8 cellular contexts compared by ENCODE assay signal in genomic region chr5:111550282-111551020, GRCh38. TPM values are rescaled to one million over a fixed set of nuclear protein-coding genes. Genes with fewer than 3 reads are reported as not detected.
DNase-seq lines count a peak whose midpoint lies in the region; ATAC-seq, FAIRE-seq and TF ChIP-seq lines count a peak whose summit lies in the region.

No MANE protein-coding gene starts in this region.

- no peaks in the 10 kb centered on the region for H3K36me3 Mint-ChIP-seq in natural killer cell
- no peaks in the 10 kb centered on the region for H3K36me3 Mint-ChIP-seq in stimulated activated naive B cell treated with anti-CD40 and anti-IgM and Interleukin-4, amounts not matched to agents 10 μg/mL and 1 μg/mL and 100 μg/mL, for 72 hours

- intact Hi-C loops in esophagus squamous epithelium (cut with DNase I): no loop called here
- intact Hi-C loops in natural killer cell (cut with micrococcal nuclease): loop anchor here (1.0 to 5.0 kb wide), 2 partner anchors 393 to 597 kb away; no protein-coding TSS in a partner anchor

- H3K9ac ChIP-seq in OCI-LY1 (ENCODE audit: low read length): no peak overlapping the region

- TF ChIP-seq CTCF in D721Med (IDR thresholded peaks at IDR 0.05; ENCODE audit: insufficient read depth, missing control alignments): peak; percentile 82
- TF ChIP-seq CTCF in OCI-LY1 (IDR thresholded peaks at IDR 0.05; ENCODE audit: low read length): peak; percentile 77
- peak; percentile 53 to 78 (median 69) for TF ChIP-seq CTCF in esophagus squamous epithelium (IDR thresholded peaks at IDR 0.05)
- peak; percentile 74 for TF ChIP-seq CTCF in natural killer cell (IDR thresholded peaks at IDR 0.05)

- peaks cover 21 to 24% of the 10 kb centered on the region in 2 donors for H3K4me1 Mint-ChIP-seq in natural killer cell
- H3K4me1 Mint-ChIP-seq in stimulated activated naive B cell treated with anti-CD40 and anti-IgM and Interleukin-4, amounts not matched to agents 10 μg/mL and 1 μg/mL and 100 μg/mL, for 72 hours: peaks cover 0 to 8% of the 10 kb centered on the region in 2 donors

- FAIRE-seq in D721Med (lab: Jason Lieb, UNC): peak; percentile 32

- H3K27ac ChIP-seq in OCI-LY1 (ENCODE audit: low read depth, low read length, poor library complexity, severe bottlenecking): no peak overlapping the region
- H3K27ac ChIP-seq in esophagus squamous epithelium: peak overlapping the region in 2 of 4 donors; percentile 35

- H3K4me3 ChIP-seq in OCI-LY1 (ENCODE audit: low read depth, low read length, poor library complexity, severe bottlenecking): no peak overlapping the region
- H3K4me3 ChIP-seq in esophagus squamous epithelium: no peak overlapping the region

- no peaks in the 10 kb centered on the region for H3K9me3 Mint-ChIP-seq in natural killer cell
- H3K9me3 Mint-ChIP-seq in stimulated activated naive B cell treated with anti-CD40 and anti-IgM and Interleukin-4, amounts not matched to agents 10 μg/mL and 1 μg/mL and 100 μg/mL, for 72 hours: no peaks in the 10 kb centered on the region

- 8 to 25% methylated on average over 7 to 8 of the region's 8 CpGs for WGBS in esophagus squamous epithelium, 2 donors

- H3K27me3 Mint-ChIP-seq in natural killer cell (ENCODE audit: low read depth in 2 of 2): peaks cover 0 to 5% of the 10 kb centered on the region in 2 donors
- peaks cover 0 to 4% of the 10 kb centered on the region in 2 donors for H3K27me3 Mint-ChIP-seq in stimulated activated naive B cell treated with anti-CD40 and anti-IgM and Interleukin-4, amounts not matched to agents 10 μg/mL and 1 μg/mL and 100 μg/mL, for 72 hours

- H3K4me3 Mint-ChIP-seq in natural killer cell: peak overlapping the region; percentile 19
- peak overlapping the region in 1 of 2 donors; percentile 5 for H3K4me3 Mint-ChIP-seq in stimulated activated naive B cell treated with anti-CD40 and anti-IgM and Interleukin-4, amounts not matched to agents 10 μg/mL and 1 μg/mL and 100 μg/mL, for 72 hours

- no peaks in the 10 kb centered on the region for H3K36me3 ChIP-seq in OCI-LY1 (ENCODE audit: insufficient read depth, low read length)
- H3K36me3 ChIP-seq in esophagus squamous epithelium: no peaks in the 10 kb centered on the region

- no peaks in the 10 kb centered on the region for H3K79me2 ChIP-seq in OCI-LY1 (ENCODE audit: insufficient read depth, low read length)

- H3K4me1 ChIP-seq in OCI-LY1 (ENCODE audit: insufficient read depth, low read length, severe bottlenecking) (no peaks in the 10 kb centered on the region), esophagus squamous epithelium (peaks cover 0 to 12% (median 0%) of the 10 kb centered on the region in 3 donors)

- DNase-seq in D721Med (ENCODE audit: insufficient read length, low spot score): peak; percentile 21
- peak; percentile 87 for DNase-seq in HT-29 (ENCODE audit: low spot score)
- DNase-seq in activated T-cell treated with anti-CD3 and anti-CD28 coated beads for 1 hour (ENCODE audit: low read depth): peak; percentile 68
- peak; percentile 2 for DNase-seq in esophagus squamous epithelium (lab: John Stamatoyannopoulos, UW)
- DNase-seq in natural killer cell: peak; percentile 57
- peak; percentile 59 for DNase-seq in stimulated activated naive B cell treated with anti-CD40 and anti-IgM and Interleukin-4, amounts not matched to agents 10 μg/mL and 1 μg/mL and 100 μg/mL, for 72 hours

- peak; percentile 94 for ATAC-seq in GM21381 (IDR thresholded peaks at IDR 0.05; ENCODE audit: unreplicated experiment)
- peak; percentile 84 to 98 (median 95) for ATAC-seq in natural killer cell
- ATAC-seq in stimulated activated naive B cell treated with anti-CD40 and anti-IgM and Interleukin-4, amounts not matched to agents 10 μg/mL and 1 μg/mL and 100 μg/mL, for 72 hours (replicated peaks): peak; percentile 89 to 94

- H3F3A ChIP-seq in OCI-LY1 (ENCODE audit: insufficient read depth, low read length): no peaks in the 10 kb centered on the region

- H4K20me1 ChIP-seq in OCI-LY1 (ENCODE audit: insufficient read depth, low read length): no peaks in the 10 kb centered on the region

- H2AFZ ChIP-seq in OCI-LY1 (ENCODE audit: low read length): no peak overlapping the region

- H3K27ac Mint-ChIP-seq in natural killer cell: peak overlapping the region in 1 of 2 donors; percentile 59
- no peak overlapping the region for H3K27ac Mint-ChIP-seq in stimulated activated naive B cell treated with anti-CD40 and anti-IgM and Interleukin-4, amounts not matched to agents 10 μg/mL and 1 μg/mL and 100 μg/mL, for 72 hours

- no peak overlapping the region for H3K4me2 ChIP-seq in OCI-LY1 (ENCODE audit: low read length)

- TF ChIP-seq POLR2A in esophagus squamous epithelium (IDR thresholded peaks at IDR 0.05): no peak

- H3K9me3 ChIP-seq in OCI-LY1 (ENCODE audit: low read length) (no peaks in the 10 kb centered on the region), esophagus squamous epithelium (no peaks in the 10 kb centered on the region)

- no peaks in the 10 kb centered on the region for H3K27me3 ChIP-seq in OCI-LY1 (ENCODE audit: insufficient read depth, low read length)
- H3K27me3 ChIP-seq in esophagus squamous epithelium: no peaks in the 10 kb centered on the region

- H3K9me2 ChIP-seq in OCI-LY1 (ENCODE audit: low read depth, low read length): no peaks in the 10 kb centered on the region

RNA-seq across cellular contexts. Expression of gene STARD4, which starts 38.1 kb away (rescaled TPM):
- total RNA-seq in HT-29 (2014; rRNA removed; shearing (Covaris generic)): 20.3 and 24.4 TPM in 2 replicates
- total RNA-seq in esophagus squamous epithelium: 10 to 100 TPM in 3 of 4 donors, 1 to 10 TPM in 1; 8.6 to 35.6 (median 18.9) TPM
- 10 to 100 TPM; 53.3 to 90.2 (median 53.6) TPM for total RNA-seq in natural killer cell

Comparison
In these comparisons a context has a peak if more than half of its experiments do, and no peak if none do; other contexts are left out.
1. DNase-seq: peak in every context shown above with its lines; median percentile 87 in HT-29; 68 in activated T-cell treated with anti-CD3 and anti-CD28 coated beads for 1 hour; 59 in stimulated activated naive B cell treated with anti-CD40 and anti-IgM and Interleukin-4, amounts not matched to agents 10 μg/mL and 1 μg/mL and 100 μg/mL, for 72 hours; 57 in natural killer cell; 21 in D721Med; 2 in esophagus squamous epithelium.